ENCODE assay signal across 16 cellular contexts in the genomic region with DNA sequence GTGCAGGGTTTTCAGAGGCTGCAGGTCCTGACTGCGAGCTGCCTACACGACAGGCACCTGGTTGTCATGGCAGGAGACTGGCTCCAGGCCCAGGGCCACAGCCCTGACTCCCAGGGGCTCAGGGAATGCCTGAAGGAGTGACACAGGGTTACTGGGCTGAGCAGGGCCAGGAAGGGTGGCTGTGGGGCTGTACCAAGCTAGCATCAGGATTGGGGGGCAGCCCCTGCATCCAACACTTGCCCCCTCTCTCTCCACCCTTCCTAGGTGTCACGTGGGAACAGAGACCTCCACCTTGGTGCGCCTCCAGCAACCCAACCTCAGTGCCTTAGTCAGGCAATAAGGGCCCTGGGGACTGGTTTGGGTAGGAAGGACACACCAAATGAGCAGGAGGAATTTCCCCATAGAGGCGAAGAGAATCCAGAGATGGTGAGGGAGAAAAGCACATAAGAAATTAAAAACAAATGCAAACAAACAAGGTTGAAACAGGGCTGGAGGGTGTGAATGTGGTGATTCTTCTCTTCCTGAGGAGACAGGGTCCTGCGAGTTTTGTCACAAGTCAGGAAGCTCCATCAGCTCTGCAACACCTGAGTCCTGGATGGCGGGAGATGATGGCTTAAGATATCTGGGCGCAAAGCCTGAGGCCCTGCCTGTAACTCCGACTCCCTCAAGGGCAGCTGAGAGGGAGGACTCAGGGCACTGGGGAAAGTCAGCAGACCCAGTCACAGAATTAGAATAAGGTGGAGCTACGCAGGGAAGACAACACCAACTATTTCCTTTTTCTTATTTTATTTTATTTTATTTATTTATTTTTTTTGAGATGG. TPM values are rescaled to one million over a fixed set of nuclear protein-coding genes. Genes with fewer than 3 reads are reported as not detected.
DNase-seq lines count a peak whose midpoint lies in the region; ATAC-seq and TF ChIP-seq lines count a peak whose summit lies in the region.
"Had no signal": no experiment of that assay in that cellular context is flagged by ENCODE, and none has a peak within 500 bp of the region (broad histone marks: within the 10 kb centered on the region; RNA-seq: fewer than 3 reads in every experiment).

No MANE protein-coding gene starts in this region.

- H3K36me3 ChIP-seq in BLaER1, result no peaks in the 10 kb centered on the region
- no peaks in the 10 kb centered on the region for H3K36me3 ChIP-seq in mammary epithelial cell (ENCODE audit: insufficient read depth, low read length)
- H3K36me3 ChIP-seq: BE2C, brain microvascular endothelial cell had no signal

- H3K4me1 ChIP-seq in BLaER1 (peaks cover 12% of the 10 kb centered on the region), mammary epithelial cell (ENCODE audit: insufficient read depth, low read length) (no peaks in the 10 kb centered on the region)
- H3K4me1 ChIP-seq: BE2C had no signal

- H3K4me3 ChIP-seq in BLaER1, result no peak overlapping the region
- H3K4me3 ChIP-seq in mammary epithelial cell (replicated peaks in 1 of 3; ENCODE audit: insufficient read depth in 1 of 3, low read depth in 2 of 3, low read length in 3 of 3), result no peak overlapping the region

- peaks cover 24% of the 10 kb centered on the region for H3K27me3 Mint-ChIP-seq in nephron progenitor cell (ENCODE audit: low read depth, poor library complexity)
- peaks cover 38% of the 10 kb centered on the region for H3K27me3 Mint-ChIP-seq in activated naive CD8-positive, alpha-beta T cell treated with anti-CD3 and anti-CD28 coated beads, Interleukin-2, amount 50 U/mL, for 24 hours

- H3K4me3 Mint-ChIP-seq in nephron progenitor cell, result no peak overlapping the region
- no peak overlapping the region for H3K4me3 Mint-ChIP-seq in activated naive CD8-positive, alpha-beta T cell treated with anti-CD3 and anti-CD28 coated beads, Interleukin-2, amount 50 U/mL, for 24 hours
- H3K4me3 Mint-ChIP-seq: stimulated activated naive CD8-positive, alpha-beta T cell treated with anti-CD3 and anti-CD28 coated beads, Interleukin-15, Interleukin-2, amounts not matched to agents 100 ng/mL and 50 ng/mL, for 24 hours had no signal

- DNase-seq in GM10266 (ENCODE audit: extremely low spot score) (peak; percentile 44), mammary epithelial cell (peak; percentile 0), nephron progenitor cell (no peak), NCI-H2171 (lab: John Stamatoyannopoulos, UW) (no peak), foreskin melanocyte (no peak)
- no peak for DNase-seq in activated naive CD8-positive, alpha-beta T cell treated with anti-CD3 and anti-CD28 coated beads, Interleukin-2, amount 50 U/mL, for 24 hours
- DNase-seq: activated effector memory CD4-positive, alpha-beta T cell treated with Interleukin-2 at 50 U/mL for 16 hours; BE2C; brain microvascular endothelial cell; NCI-H1930; stimulated activated CD4-positive, alpha-beta T cell treated with anti-CD3 and anti-CD28 coated beads, Interleukin-4, amount 100 ng/mL, for 4 hours had no signal

- no peak overlapping the region for H2AFZ ChIP-seq in mammary epithelial cell (ENCODE audit: low read depth, low read length)

- in situ Hi-C loops in mammary epithelial cell (cut with MboI; ENCODE audit: low sequenced_read_pairs in 2 of 2), result no loop called here

- H3K27ac ChIP-seq in BLaER1 (no peak overlapping the region), mammary epithelial cell (ENCODE audit: insufficient read depth, low read depth, low read length) (no peak overlapping the region)
- H3K27ac ChIP-seq: brain microvascular endothelial cell, epithelial cell of prostate had no signal

- H3K9me3 ChIP-seq in BLaER1 (no peaks in the 10 kb centered on the region), mammary epithelial cell (replicated peaks; ENCODE audit: insufficient read depth, low read length) (no peaks in the 10 kb centered on the region)
- H3K9me3 ChIP-seq: BE2C had no signal

- no peak overlapping the region for H3K9ac ChIP-seq in BLaER1
- H3K9ac ChIP-seq in mammary epithelial cell (ENCODE audit: insufficient read depth, low read length), result no peak overlapping the region

- no peaks in the 10 kb centered on the region; the same call in 1 of the 2 replicates for H4K20me1 ChIP-seq in BLaER1
- H4K20me1 ChIP-seq in mammary epithelial cell (ENCODE audit: insufficient read depth, low read length), result no peaks in the 10 kb centered on the region

- ATAC-seq in GM18511 (IDR thresholded peaks at IDR 0.05; ENCODE audit: unreplicated experiment), result no peak
- no peak for ATAC-seq in activated naive CD8-positive, alpha-beta T cell treated with anti-CD3 and anti-CD28 coated beads, Interleukin-2, amount 50 U/mL, for 24 hours

- intact Hi-C loops in mammary epithelial cell (cut with micrococcal nuclease), result no loop called here

- H3K27me3 ChIP-seq in BLaER1 (peaks cover 33% of the 10 kb centered on the region), mammary epithelial cell (ENCODE audit: insufficient read depth, low read length) (peaks cover 21% of the 10 kb centered on the region)
- H3K27me3 ChIP-seq: BE2C had no signal

- CTCF ChIA-PET in mammary epithelial cell (lab: Charles Lee; ENCODE audit: low non-redundant PET), result no interaction called here

- WGBS in mammary epithelial cell (ENCODE audit: low coverage, missing lambda C conversion rate), result 74% methylated on average over 10 of the region's 10 CpGs

- H3K36me3 Mint-ChIP-seq in nephron progenitor cell (ENCODE audit: low read depth), result no peaks in the 10 kb centered on the region
- no peaks in the 10 kb centered on the region for H3K36me3 Mint-ChIP-seq in activated naive CD8-positive, alpha-beta T cell treated with anti-CD3 and anti-CD28 coated beads, Interleukin-2, amount 50 U/mL, for 24 hours (ENCODE audit: low read depth)

- TF ChIP-seq CTCF in GM10266 (IDR thresholded peaks at IDR 0.05; ENCODE audit: control insufficient read depth, insufficient read depth, low read depth, missing control alignments) (no peak), mammary epithelial cell (conservative IDR thresholded peaks at IDR 0.05 in 1 of 2, IDR thresholded peaks at IDR 0.05 in 1 of 2; ENCODE audit: extremely low read depth in 1 of 2, insufficient read depth in 1 of 2, low read depth in 1 of 2, low read length in 2 of 2) (no peak), nephron progenitor cell (IDR thresholded peaks at IDR 0.05) (no peak)

- peak overlapping the region; percentile 48 for H3K27ac Mint-ChIP-seq in nephron progenitor cell
- no peak overlapping the region for H3K27ac Mint-ChIP-seq in activated naive CD8-positive, alpha-beta T cell treated with anti-CD3 and anti-CD28 coated beads, Interleukin-2, amount 50 U/mL, for 24 hours
- H3K27ac Mint-ChIP-seq: progenitor cell of endocrine pancreas; stimulated activated naive CD8-positive, alpha-beta T cell treated with anti-CD3 and anti-CD28 coated beads, Interleukin-15, Interleukin-2, amounts not matched to agents 100 ng/mL and 50 ng/mL, for 24 hours had no signal

- no peaks in the 10 kb centered on the region for H3K9me3 Mint-ChIP-seq in nephron progenitor cell
- no peaks in the 10 kb centered on the region for H3K9me3 Mint-ChIP-seq in activated naive CD8-positive, alpha-beta T cell treated with anti-CD3 and anti-CD28 coated beads, Interleukin-2, amount 50 U/mL, for 24 hours
- H3K9me3 Mint-ChIP-seq: stimulated activated naive CD8-positive, alpha-beta T cell treated with anti-CD3 and anti-CD28 coated beads, Interleukin-15, Interleukin-2, amounts not matched to agents 100 ng/mL and 50 ng/mL, for 24 hours had no signal

- BruUV-seq in mammary epithelial cell (replicated peaks; lab: Mats Ljungman, UMichigan), result no TSS peak

- H3K4me1 Mint-ChIP-seq in nephron progenitor cell, result peaks cover 28% of the 10 kb centered on the region
- no peaks in the 10 kb centered on the region for H3K4me1 Mint-ChIP-seq in activated naive CD8-positive, alpha-beta T cell treated with anti-CD3 and anti-CD28 coated beads, Interleukin-2, amount 50 U/mL, for 24 hours

- dilution Hi-C loops in mammary epithelial cell (cut with HindIII; ENCODE audit: low sequenced_read_pairs), result no loop called here

- no peaks in the 10 kb centered on the region for H3K79me2 ChIP-seq in mammary epithelial cell (ENCODE audit: insufficient read depth, low read length)

- H3K4me2 ChIP-seq in BLaER1 (peak overlapping the region; percentile 27), mammary epithelial cell (ENCODE audit: insufficient read depth, low read depth, low read length) (no peak overlapping the region)

RNA-seq across cellular contexts. Expression of a gene that starts 19.7 kb away (rescaled TPM):
- total RNA-seq in mammary epithelial cell, result 1,000 to 10,000 TPM in 1 of 2 donors, under 1 TPM in 1; under 0.01 to 1,042 TPM
- not detected for polyA plus RNA-seq in mammary epithelial cell
- under 0.01 TPM for polyA minus RNA-seq in mammary epithelial cell

RNA-seq across cellular contexts. Expression of a gene that starts 53.9 kb away (rescaled TPM):
- 1,000 to 10,000 TPM in 1 of 2 donors, under 1 TPM in 1; under 0.01 to 1,042 TPM for total RNA-seq in mammary epithelial cell
- not detected for polyA plus RNA-seq in mammary epithelial cell
- polyA minus RNA-seq in mammary epithelial cell, result under 0.01 TPM

Comparison
In these comparisons a context has a peak if more than half of its experiments do, and no peak if none do; other contexts are left out.
1. DNase-seq: peak in GM10266 (single experiment) and mammary epithelial cell (single experiment); none in nephron progenitor cell (single experiment), NCI-H2171 (single experiment), foreskin melanocyte (single experiment) and activated naive CD8-positive, alpha-beta T cell treated with anti-CD3 and anti-CD28 coated beads, Interleukin-2, amount 50 U/mL, for 24 hours (single experiment).